22 cellular contexts compared by ENCODE assay signal in genomic region chr5:66680227-66680626, GRCh38.
"Had no signal": no experiment of that assay in that cellular context is flagged by ENCODE, and none has a peak within 500 bp of the region (broad histone marks: within the 10 kb centered on the region; RNA-seq: fewer than 3 reads in every experiment).

No MANE protein-coding gene starts in this region.

- H3K27ac ChIP-seq: brain microvascular endothelial cell, colonic mucosa, gastroesophageal sphincter, neutrophil, parathyroid adenoma, sigmoid colon, spleen, thoracic aorta, upper lobe of right lung had no signal

- H3K27ac Mint-ChIP-seq: activated naive CD4-positive, alpha-beta T cell treated with anti-CD3 and anti-CD28 coated beads, Interleukin-2, amount 10 ng/mL, durations not matched to agents 7 days and 5 days; activated naive CD8-positive, alpha-beta T cell treated with anti-CD3 and anti-CD28 coated beads, Interleukin-2, amount 50 U/mL, for 24 hours; naive thymus-derived CD4-positive, alpha-beta T cell; stimulated activated naive B cell treated with anti-CD40 and anti-IgM and Interleukin-4, amounts not matched to agents 10 μg/mL and 1 μg/mL and 100 μg/mL, for 72 hours; T-helper 2 cell treated with Interferon-gamma antibody and Interleukin-4, amounts not matched to agents 5 μg/mL and 100 μg/mL, for 36 hours had no signal

- H3K9ac ChIP-seq: parathyroid adenoma had no signal

- H3K9me3 Mint-ChIP-seq: activated naive CD4-positive, alpha-beta T cell treated with anti-CD3 and anti-CD28 coated beads, Interleukin-2, amount 10 ng/mL, durations not matched to agents 7 days and 5 days; activated naive CD8-positive, alpha-beta T cell treated with anti-CD3 and anti-CD28 coated beads, Interleukin-2, amount 50 U/mL, for 24 hours; naive thymus-derived CD4-positive, alpha-beta T cell; stimulated activated naive B cell treated with anti-CD40 and anti-IgM and Interleukin-4, amounts not matched to agents 10 μg/mL and 1 μg/mL and 100 μg/mL, for 72 hours; T-helper 2 cell treated with Interferon-gamma antibody and Interleukin-4, amounts not matched to agents 5 μg/mL and 100 μg/mL, for 36 hours had no signal

- H3K4me1 Mint-ChIP-seq: activated naive CD4-positive, alpha-beta T cell treated with anti-CD3 and anti-CD28 coated beads, Interleukin-2, amount 10 ng/mL, durations not matched to agents 7 days and 5 days; activated naive CD8-positive, alpha-beta T cell treated with anti-CD3 and anti-CD28 coated beads, Interleukin-2, amount 50 U/mL, for 24 hours; naive thymus-derived CD4-positive, alpha-beta T cell; stimulated activated naive B cell treated with anti-CD40 and anti-IgM and Interleukin-4, amounts not matched to agents 10 μg/mL and 1 μg/mL and 100 μg/mL, for 72 hours had no signal

- H3K4me1 ChIP-seq: colonic mucosa, gastroesophageal sphincter, parathyroid adenoma, spleen, upper lobe of right lung had no signal

- H3K36me3 Mint-ChIP-seq: activated naive CD4-positive, alpha-beta T cell treated with anti-CD3 and anti-CD28 coated beads, Interleukin-2, amount 10 ng/mL, durations not matched to agents 7 days and 5 days; naive thymus-derived CD4-positive, alpha-beta T cell; stimulated activated naive B cell treated with anti-CD40 and anti-IgM and Interleukin-4, amounts not matched to agents 10 μg/mL and 1 μg/mL and 100 μg/mL, for 72 hours had no signal

- H3K27me3 Mint-ChIP-seq: stimulated activated naive B cell treated with anti-CD40 and anti-IgM and Interleukin-4, amounts not matched to agents 10 μg/mL and 1 μg/mL and 100 μg/mL, for 72 hours had no signal

- H3K4me3 ChIP-seq: colonic mucosa, gastroesophageal sphincter, sigmoid colon, spleen, thoracic aorta, upper lobe of right lung had no signal

- ATAC-seq: activated naive CD8-positive, alpha-beta T cell treated with anti-CD3 and anti-CD28 coated beads, Interleukin-2, amount 50 U/mL, for 24 hours; gastroesophageal sphincter; naive thymus-derived CD4-positive, alpha-beta T cell; stimulated activated naive B cell treated with anti-CD40 and anti-IgM and Interleukin-4, amounts not matched to agents 10 μg/mL and 1 μg/mL and 100 μg/mL, for 72 hours had no signal

- H3K4me3 Mint-ChIP-seq: activated naive CD4-positive, alpha-beta T cell treated with anti-CD3 and anti-CD28 coated beads, Interleukin-2, amount 10 ng/mL, durations not matched to agents 7 days and 5 days; activated naive CD8-positive, alpha-beta T cell treated with anti-CD3 and anti-CD28 coated beads, Interleukin-2, amount 50 U/mL, for 24 hours; naive thymus-derived CD4-positive, alpha-beta T cell; stimulated activated naive B cell treated with anti-CD40 and anti-IgM and Interleukin-4, amounts not matched to agents 10 μg/mL and 1 μg/mL and 100 μg/mL, for 72 hours; T-helper 2 cell treated with Interferon-gamma antibody and Interleukin-4, amounts not matched to agents 5 μg/mL and 100 μg/mL, for 36 hours had no signal

- H3K79me2 ChIP-seq: parathyroid adenoma had no signal

- DNase-seq: activated CD4-positive, alpha-beta T cell treated with anti-CD3 and anti-CD28 coated beads for 48 hours; activated CD4-positive, CD25-positive, alpha-beta regulatory T cell; activated CD8-positive, alpha-beta memory T cell treated with anti-CD3 and anti-CD28 coated beads, Interleukin-2, amount 50 U/mL, for 4 hours; activated effector memory CD4-positive, alpha-beta T cell treated with Interleukin-2 at 50 U/mL for 16 hours; activated naive CD8-positive, alpha-beta T cell treated with anti-CD3 and anti-CD28 coated beads, Interleukin-2, amount 50 U/mL, for 24 hours; activated T-cell treated with anti-CD3 and anti-CD28 coated beads, Interleukin-2, amount 50 U/mL, for 48 hours; anterior cingulate cortex; brain microvascular endothelial cell; central memory CD4-positive, alpha-beta T cell; colonic mucosa; mesenchymal stem cell; naive thymus-derived CD4-positive, alpha-beta T cell; sigmoid colon; spleen; stimulated activated naive B cell treated with anti-CD40 and anti-IgM and Interleukin-4, amounts not matched to agents 10 μg/mL and 1 μg/mL and 100 μg/mL, for 72 hours; upper lobe of right lung had no signal

- H3K36me3 ChIP-seq: brain microvascular endothelial cell, colonic mucosa, gastroesophageal sphincter, neutrophil, sigmoid colon, spleen, thoracic aorta, upper lobe of right lung had no signal

- H3K27me3 ChIP-seq: brain microvascular endothelial cell, colonic mucosa, sigmoid colon, spleen, upper lobe of right lung had no signal
